Comparison of ENCODE assay signal across 23 cellular contexts in the genomic region with DNA sequence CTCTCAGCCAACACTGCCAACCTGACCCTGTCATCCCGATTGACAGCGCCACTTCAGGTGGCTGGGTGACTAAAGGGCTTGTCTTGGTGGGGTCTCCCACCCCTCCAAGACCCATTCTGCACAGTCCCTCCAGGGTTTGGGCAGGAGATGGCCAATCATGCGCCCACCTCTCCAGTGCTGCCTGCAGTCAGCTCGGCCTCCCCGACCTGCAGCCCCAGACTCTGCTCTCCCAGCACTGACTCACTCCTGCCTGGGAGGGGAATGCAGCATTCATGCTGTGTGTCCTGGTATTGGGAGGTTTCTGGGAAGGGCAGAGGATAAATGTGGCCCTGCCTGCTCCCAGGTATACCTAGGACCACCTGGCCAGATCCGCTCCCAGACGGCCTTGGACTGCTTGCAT. TPM values are rescaled to one million over a fixed set of nuclear protein-coding genes. Genes with fewer than 3 reads are reported as not detected.
"Had no signal": no experiment of that assay in that cellular context is flagged by ENCODE, and none has a peak within 500 bp of the region (broad histone marks: within the 10 kb centered on the region; RNA-seq: fewer than 3 reads in every experiment).

No MANE protein-coding gene starts in this region.

- H3K27ac ChIP-seq: brain microvascular endothelial cell, foreskin keratinocyte, spleen, WERI-Rb-1 had no signal

- H3K9me3 ChIP-seq: spleen had no signal

- H3K27ac Mint-ChIP-seq: activated naive CD4-positive, alpha-beta T cell treated with anti-CD3 and anti-CD28 coated beads, Interleukin-2, amount 10 ng/mL, durations not matched to agents 7 days and 5 days; activated naive CD8-positive, alpha-beta T cell treated with anti-CD3 and anti-CD28 coated beads, Interleukin-2, amount 50 U/mL, for 24 hours; nephron had no signal

- DNase-seq: activated CD4-positive, alpha-beta T cell treated with anti-CD3 and anti-CD28 coated beads, Interleukin-2, amount 50 U/mL, for 48 hours; activated effector memory CD4-positive, alpha-beta T cell treated with Interleukin-2 at 50 U/mL for 16 hours; activated naive CD4-positive, alpha-beta T cell treated with anti-CD3 and anti-CD28 coated beads, Interleukin-2, amount 10 ng/mL, durations not matched to agents 7 days and 5 days; activated naive CD8-positive, alpha-beta T cell treated with anti-CD3 and anti-CD28 coated beads, Interleukin-2, amount 50 U/mL, for 24 hours; activated T-cell treated with anti-CD3 and anti-CD28 coated beads, Interleukin-2, amount 50 U/mL, for 48 hours; anterior cingulate cortex; brain microvascular endothelial cell; dermis blood vessel endothelial cell; effector memory CD4-positive, alpha-beta T cell; foreskin keratinocyte; hippocampal formation; kidney; midbrain; nucleus accumbens; spleen; stimulated activated naive CD4-positive, alpha-beta T cell; SW 1271; T-helper 2 cell; WERI-Rb-1 had no signal

- H3K27me3 Mint-ChIP-seq: activated naive CD8-positive, alpha-beta T cell treated with anti-CD3 and anti-CD28 coated beads, Interleukin-2, amount 50 U/mL, for 24 hours had no signal

- ATAC-seq: activated naive CD8-positive, alpha-beta T cell treated with anti-CD3 and anti-CD28 coated beads, Interleukin-2, amount 50 U/mL, for 24 hours; foreskin keratinocyte; left lobe of liver had no signal

- H3K4me1 Mint-ChIP-seq: activated naive CD4-positive, alpha-beta T cell treated with anti-CD3 and anti-CD28 coated beads, Interleukin-2, amount 10 ng/mL, durations not matched to agents 7 days and 5 days; activated naive CD8-positive, alpha-beta T cell treated with anti-CD3 and anti-CD28 coated beads, Interleukin-2, amount 50 U/mL, for 24 hours; nephron had no signal

- H3K9me3 Mint-ChIP-seq: activated naive CD4-positive, alpha-beta T cell treated with anti-CD3 and anti-CD28 coated beads, Interleukin-2, amount 10 ng/mL, durations not matched to agents 7 days and 5 days; activated naive CD8-positive, alpha-beta T cell treated with anti-CD3 and anti-CD28 coated beads, Interleukin-2, amount 50 U/mL, for 24 hours; nephron had no signal

- H3K4me3 ChIP-seq: lung, spleen had no signal

- H3K4me3 Mint-ChIP-seq: activated naive CD4-positive, alpha-beta T cell treated with anti-CD3 and anti-CD28 coated beads, Interleukin-2, amount 10 ng/mL, durations not matched to agents 7 days and 5 days; activated naive CD8-positive, alpha-beta T cell treated with anti-CD3 and anti-CD28 coated beads, Interleukin-2, amount 50 U/mL, for 24 hours; nephron had no signal

- H3K27me3 ChIP-seq: brain microvascular endothelial cell, foreskin keratinocyte, spleen had no signal

- H3K4me1 ChIP-seq: foreskin keratinocyte, spleen had no signal

- H3K36me3 Mint-ChIP-seq: activated naive CD4-positive, alpha-beta T cell treated with anti-CD3 and anti-CD28 coated beads, Interleukin-2, amount 10 ng/mL, durations not matched to agents 7 days and 5 days had no signal

- H3K36me3 ChIP-seq: brain microvascular endothelial cell, spleen, WERI-Rb-1 had no signal

RNA-seq across cellular contexts. Expression of a gene that starts 31.5 kb away (rescaled TPM):
- total RNA-seq: dermis blood vessel endothelial cell, fibroblast of lung, foreskin keratinocyte had no signal
- polyA plus RNA-seq: fibroblast of lung, foreskin keratinocyte had no signal
